ENCODE assay signal across 1 cellular context in the genomic region with DNA sequence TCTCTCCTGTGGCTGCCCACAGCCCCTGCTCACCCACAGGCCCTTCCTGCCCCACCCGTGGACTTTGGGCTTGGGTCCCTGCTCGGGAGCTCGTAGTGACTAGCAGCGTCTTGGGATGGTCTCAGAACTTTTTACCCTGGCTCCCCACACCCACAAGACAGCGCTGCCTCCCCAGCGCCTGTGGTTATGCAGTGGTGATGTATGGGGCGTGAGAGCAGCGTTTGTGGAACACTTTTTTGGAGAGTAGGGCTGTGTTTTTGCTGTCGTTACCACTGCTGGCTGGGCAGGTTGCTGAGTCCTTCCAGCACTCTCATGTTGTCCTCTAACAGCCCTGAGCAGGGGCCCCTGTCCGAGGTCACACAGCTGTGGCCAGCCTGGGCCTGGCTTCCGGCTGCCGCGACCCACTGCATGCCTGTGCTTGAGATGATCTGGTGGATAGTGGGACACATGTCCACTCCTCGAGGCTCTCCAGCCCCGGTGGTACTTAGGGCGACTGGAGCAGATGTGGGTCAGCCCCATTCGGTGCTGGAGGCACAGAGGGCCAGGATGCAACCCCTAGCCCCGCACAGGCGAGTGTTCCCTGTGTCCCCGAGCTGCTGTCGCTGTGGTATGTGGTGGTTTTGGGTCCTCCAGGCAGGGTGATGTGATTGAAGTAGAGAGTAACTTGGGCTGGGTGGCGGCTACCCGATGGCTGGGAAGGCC.
A peak's percentile ranks its signal among the peaks of the same experiment; 100 is the strongest.
TF ChIP-seq lines count a peak whose summit lies in the region.

No MANE protein-coding gene starts in this region.

TF ChIP-seq in HepG2, 621 proteins besides CTCF, POLR2A, EP300 and RAD21 (continued from another document and continues in another):
- TF ChIP-seq IRF2 (CRISPR knock-in tag; IDR thresholded peaks at IDR 0.05), result peak; percentile 38; the same call in 1 of the 2 replicates
- peak; percentile 39; the same call in 1 of the 2 replicates for TF ChIP-seq FOXA3 (CRISPR knock-in tag; IDR thresholded peaks at IDR 0.05)
- no peak for TF ChIP-seq PAWR (CRISPR knock-in tag; IDR thresholded peaks at IDR 0.05; ENCODE audit: borderline replicate concordance)
- no peak for TF ChIP-seq ZNF24 (IDR thresholded peaks at IDR 0.05)
- peak; percentile 78; the same call in 1 of the 2 replicates for TF ChIP-seq TP53 (CRISPR knock-in tag; conservative IDR thresholded peaks at IDR 0.05)
- no peak for TF ChIP-seq ZZZ3 (CRISPR knock-in tag; IDR thresholded peaks at IDR 0.05; ENCODE audit: borderline replicate concordance)
- no peak for TF ChIP-seq GABPA (IDR thresholded peaks at IDR 0.05; ENCODE audit: low read depth, low read length)
- peak; percentile 69 for TF ChIP-seq GABPA (CRISPR knock-in tag; IDR thresholded peaks at IDR 0.05; ENCODE audit: low read depth)
- peak; percentile 89 for TF ChIP-seq GABPB1 (CRISPR knock-in tag; IDR thresholded peaks at IDR 0.05)
- TF ChIP-seq ZBTB38 (CRISPR knock-in tag; IDR thresholded peaks at IDR 0.05), result no peak; the same call in 1 of the 2 replicates
- TF ChIP-seq ZNF782 (CRISPR knock-in tag; IDR thresholded peaks at IDR 0.05; ENCODE audit: borderline replicate concordance), result peak; percentile 66; the same call in 1 of the 2 replicates
- TF ChIP-seq, protein P1, sequence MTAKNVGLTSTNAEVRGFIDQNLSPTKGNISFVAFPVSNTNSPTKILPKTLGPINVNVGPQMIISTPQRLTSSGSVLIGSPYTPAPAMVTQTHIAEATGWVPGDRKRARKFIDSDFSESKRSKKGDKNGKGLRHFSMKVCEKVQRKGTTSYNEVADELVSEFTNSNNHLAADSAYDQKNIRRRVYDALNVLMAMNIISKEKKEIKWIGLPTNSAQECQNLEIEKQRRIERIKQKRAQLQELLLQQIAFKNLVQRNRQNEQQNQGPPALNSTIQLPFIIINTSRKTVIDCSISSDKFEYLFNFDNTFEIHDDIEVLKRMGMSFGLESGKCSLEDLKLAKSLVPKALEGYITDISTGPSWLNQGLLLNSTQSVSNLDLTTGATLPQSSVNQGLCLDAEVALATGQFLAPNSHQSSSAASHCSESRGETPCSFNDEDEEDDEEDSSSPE (CRISPR knock-in tag; IDR thresholded peaks at IDR 0.05), result peak; percentile 59
- 0 out of 2 replicates have a peak, but pooled peaks have one; percentile 34 for TF ChIP-seq NCOA1 (CRISPR knock-in tag; IDR thresholded peaks at IDR 0.05)
- TF ChIP-seq ZNF557 (CRISPR knock-in tag; IDR thresholded peaks at IDR 0.05), result 0 out of 2 replicates have a peak, but pooled peaks have one; percentile 59
- TF ChIP-seq CCAR2 (optimal IDR thresholded peaks at IDR 0.05; ENCODE audit: low read depth, low read length), result no peak
- no peak for TF ChIP-seq U2AF2 (IDR thresholded peaks at IDR 0.05; ENCODE audit: low read depth, low read length)
- TF ChIP-seq, protein P2, sequence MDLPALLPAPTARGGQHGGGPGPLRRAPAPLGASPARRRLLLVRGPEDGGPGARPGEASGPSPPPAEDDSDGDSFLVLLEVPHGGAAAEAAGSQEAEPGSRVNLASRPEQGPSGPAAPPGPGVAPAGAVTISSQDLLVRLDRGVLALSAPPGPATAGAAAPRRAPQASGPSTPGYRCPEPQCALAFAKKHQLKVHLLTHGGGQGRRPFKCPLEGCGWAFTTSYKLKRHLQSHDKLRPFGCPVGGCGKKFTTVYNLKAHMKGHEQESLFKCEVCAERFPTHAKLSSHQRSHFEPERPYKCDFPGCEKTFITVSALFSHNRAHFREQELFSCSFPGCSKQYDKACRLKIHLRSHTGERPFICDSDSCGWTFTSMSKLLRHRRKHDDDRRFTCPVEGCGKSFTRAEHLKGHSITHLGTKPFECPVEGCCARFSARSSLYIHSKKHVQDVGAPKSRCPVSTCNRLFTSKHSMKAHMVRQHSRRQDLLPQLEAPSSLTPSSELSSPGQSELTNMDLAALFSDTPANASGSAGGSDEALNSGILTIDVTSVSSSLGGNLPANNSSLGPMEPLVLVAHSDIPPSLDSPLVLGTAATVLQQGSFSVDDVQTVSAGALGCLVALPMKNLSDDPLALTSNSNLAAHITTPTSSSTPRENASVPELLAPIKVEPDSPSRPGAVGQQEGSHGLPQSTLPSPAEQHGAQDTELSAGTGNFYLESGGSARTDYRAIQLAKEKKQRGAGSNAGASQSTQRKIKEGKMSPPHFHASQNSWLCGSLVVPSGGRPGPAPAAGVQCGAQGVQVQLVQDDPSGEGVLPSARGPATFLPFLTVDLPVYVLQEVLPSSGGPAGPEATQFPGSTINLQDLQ (CRISPR knock-in tag; IDR thresholded peaks at IDR 0.05), result peak; percentile 57; the same call in 1 of the 2 replicates
- TF ChIP-seq ZNF563 (CRISPR knock-in tag; IDR thresholded peaks at IDR 0.05), result 0 out of 2 replicates have a peak, but pooled peaks have one; percentile 30
- TF ChIP-seq, protein P3, sequence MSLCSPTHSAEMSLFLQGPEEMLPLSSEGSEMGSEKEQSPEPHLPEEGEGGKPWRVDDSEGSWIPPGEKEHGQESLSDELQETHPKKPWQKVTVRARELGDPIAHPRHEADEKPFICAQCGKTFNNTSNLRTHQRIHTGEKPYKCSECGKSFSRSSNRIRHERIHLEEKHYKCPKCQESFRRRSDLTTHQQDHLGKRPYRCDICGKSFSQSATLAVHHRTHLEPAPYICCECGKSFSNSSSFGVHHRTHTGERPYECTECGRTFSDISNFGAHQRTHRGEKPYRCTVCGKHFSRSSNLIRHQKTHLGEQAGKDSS (CRISPR knock-in tag; IDR thresholded peaks at IDR 0.05; ENCODE audit: borderline replicate concordance, low read depth), result no peak
- no peak for TF ChIP-seq ATF7-NPFF (CRISPR knock-in tag; IDR thresholded peaks at IDR 0.05; ENCODE audit: low read depth)
- TF ChIP-seq, protein P4, sequence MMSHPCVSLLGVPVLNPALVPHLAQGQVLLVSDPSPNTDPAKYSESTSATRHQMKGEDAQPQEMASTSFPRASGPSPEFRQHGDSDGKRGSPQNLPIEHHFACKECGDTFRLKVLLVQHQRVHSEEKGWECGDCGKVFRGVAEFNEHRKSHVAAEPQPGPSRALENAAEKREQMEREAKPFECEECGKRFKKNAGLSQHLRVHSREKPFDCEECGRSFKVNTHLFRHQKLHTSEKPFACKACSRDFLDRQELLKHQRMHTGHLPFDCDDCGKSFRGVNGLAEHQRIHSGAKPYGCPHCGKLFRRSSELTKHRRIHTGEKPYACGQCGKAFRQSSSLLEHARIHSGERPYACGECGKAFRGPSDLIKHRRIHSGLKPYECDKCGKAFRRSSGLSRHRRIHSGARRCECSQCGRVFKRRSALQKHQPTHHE (CRISPR knock-in tag; IDR thresholded peaks at IDR 0.05; ENCODE audit: borderline replicate concordance), result peak; percentile 87; the same call in 1 of the 2 replicates
- TF ChIP-seq MAF1 (CRISPR knock-in tag; IDR thresholded peaks at IDR 0.05; ENCODE audit: borderline replicate concordance), result 0 out of 2 replicates have a peak, but pooled peaks have one; percentile 55
- no peak for TF ChIP-seq NFIB (CRISPR knock-in tag; IDR thresholded peaks at IDR 0.05; ENCODE audit: borderline replicate concordance)
- peak; percentile 63 for TF ChIP-seq ZNF781 (CRISPR knock-in tag; IDR thresholded peaks at IDR 0.05; ENCODE audit: borderline replicate concordance, not compliant biosample characterization)
- no peak for TF ChIP-seq PRPF4 (IDR thresholded peaks at IDR 0.05; ENCODE audit: low read depth, low read length, poor library complexity, severe bottlenecking)
- TF ChIP-seq MEIS2 (CRISPR knock-in tag; IDR thresholded peaks at IDR 0.05), result 0 out of 2 replicates have a peak, but pooled peaks have one; percentile 37
- TF ChIP-seq MXD4 (CRISPR knock-in tag; IDR thresholded peaks at IDR 0.05), result peak; percentile 55; the same call in 1 of the 2 replicates
- no peak for TF ChIP-seq JUNB (CRISPR knock-in tag; IDR thresholded peaks at IDR 0.05; ENCODE audit: borderline replicate concordance)
- TF ChIP-seq, protein P5, sequence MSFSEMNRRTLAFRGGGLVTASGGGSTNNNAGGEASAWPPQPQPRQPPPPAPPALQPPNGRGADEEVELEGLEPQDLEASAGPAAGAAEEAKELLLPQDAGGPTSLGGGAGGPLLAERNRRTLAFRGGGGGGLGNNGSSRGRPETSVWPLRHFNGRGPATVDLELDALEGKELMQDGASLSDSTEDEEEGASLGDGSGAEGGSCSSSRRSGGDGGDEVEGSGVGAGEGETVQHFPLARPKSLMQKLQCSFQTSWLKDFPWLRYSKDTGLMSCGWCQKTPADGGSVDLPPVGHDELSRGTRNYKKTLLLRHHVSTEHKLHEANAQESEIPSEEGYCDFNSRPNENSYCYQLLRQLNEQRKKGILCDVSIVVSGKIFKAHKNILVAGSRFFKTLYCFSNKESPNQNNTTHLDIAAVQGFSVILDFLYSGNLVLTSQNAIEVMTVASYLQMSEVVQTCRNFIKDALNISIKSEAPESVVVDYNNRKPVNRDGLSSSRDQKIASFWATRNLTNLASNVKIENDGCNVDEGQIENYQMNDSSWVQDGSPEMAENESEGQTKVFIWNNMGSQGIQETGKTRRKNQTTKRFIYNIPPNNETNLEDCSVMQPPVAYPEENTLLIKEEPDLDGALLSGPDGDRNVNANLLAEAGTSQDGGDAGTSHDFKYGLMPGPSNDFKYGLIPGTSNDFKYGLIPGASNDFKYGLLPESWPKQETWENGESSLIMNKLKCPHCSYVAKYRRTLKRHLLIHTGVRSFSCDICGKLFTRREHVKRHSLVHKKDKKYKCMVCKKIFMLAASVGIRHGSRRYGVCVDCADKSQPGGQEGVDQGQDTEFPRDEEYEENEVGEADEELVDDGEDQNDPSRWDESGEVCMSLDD (CRISPR knock-in tag; IDR thresholded peaks at IDR 0.05; ENCODE audit: borderline replicate concordance), result no peak; the same call in 1 of the 2 replicates
- peak; percentile 35; the same call in 1 of the 2 replicates for TF ChIP-seq HNF4G (IDR thresholded peaks at IDR 0.05; ENCODE audit: borderline replicate concordance, low read depth, low read length)
- no peak for TF ChIP-seq HNF4G (CRISPR knock-in tag; IDR thresholded peaks at IDR 0.05; ENCODE audit: borderline replicate concordance, low read depth)
- TF ChIP-seq, protein P6, sequence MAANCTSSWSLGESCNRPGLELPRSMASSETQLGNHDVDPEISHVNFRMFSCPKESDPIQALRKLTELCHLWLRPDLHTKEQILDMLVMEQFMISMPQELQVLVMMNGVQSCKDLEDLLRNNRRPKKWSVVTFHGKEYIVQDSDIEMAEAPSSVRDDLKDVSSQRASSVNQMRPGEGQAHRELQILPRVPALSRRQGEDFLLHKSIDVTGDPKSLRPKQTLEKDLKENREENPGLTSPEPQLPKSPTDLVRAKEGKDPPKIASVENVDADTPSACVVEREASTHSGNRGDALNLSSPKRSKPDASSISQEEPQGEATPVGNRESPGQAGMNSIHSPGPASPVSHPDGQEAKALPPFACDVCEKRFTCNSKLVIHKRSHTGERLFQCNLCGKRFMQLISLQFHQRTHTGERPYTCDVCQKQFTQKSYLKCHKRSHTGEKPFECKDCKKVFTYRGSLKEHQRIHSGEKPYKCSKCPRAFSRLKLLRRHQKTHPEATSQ (CRISPR knock-in tag; IDR thresholded peaks at IDR 0.05; ENCODE audit: borderline replicate concordance), result no peak
- no peak for TF ChIP-seq STAT5B (CRISPR knock-in tag; IDR thresholded peaks at IDR 0.05)
- TF ChIP-seq ZNF546 (CRISPR knock-in tag; conservative IDR thresholded peaks at IDR 0.05), result peak; percentile 89
- no peak for TF ChIP-seq KAT7 (CRISPR knock-in tag; IDR thresholded peaks at IDR 0.05; ENCODE audit: borderline replicate concordance)
- TF ChIP-seq, protein P7, sequence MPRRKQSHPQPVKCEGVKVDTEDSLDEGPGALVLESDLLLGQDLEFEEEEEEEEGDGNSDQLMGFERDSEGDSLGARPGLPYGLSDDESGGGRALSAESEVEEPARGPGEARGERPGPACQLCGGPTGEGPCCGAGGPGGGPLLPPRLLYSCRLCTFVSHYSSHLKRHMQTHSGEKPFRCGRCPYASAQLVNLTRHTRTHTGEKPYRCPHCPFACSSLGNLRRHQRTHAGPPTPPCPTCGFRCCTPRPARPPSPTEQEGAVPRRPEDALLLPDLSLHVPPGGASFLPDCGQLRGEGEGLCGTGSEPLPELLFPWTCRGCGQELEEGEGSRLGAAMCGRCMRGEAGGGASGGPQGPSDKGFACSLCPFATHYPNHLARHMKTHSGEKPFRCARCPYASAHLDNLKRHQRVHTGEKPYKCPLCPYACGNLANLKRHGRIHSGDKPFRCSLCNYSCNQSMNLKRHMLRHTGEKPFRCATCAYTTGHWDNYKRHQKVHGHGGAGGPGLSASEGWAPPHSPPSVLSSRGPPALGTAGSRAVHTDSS (CRISPR knock-in tag; conservative IDR thresholded peaks at IDR 0.05), result 0 out of 2 replicates have a peak, but pooled peaks have one; percentile 71
- TF ChIP-seq, protein P8, sequence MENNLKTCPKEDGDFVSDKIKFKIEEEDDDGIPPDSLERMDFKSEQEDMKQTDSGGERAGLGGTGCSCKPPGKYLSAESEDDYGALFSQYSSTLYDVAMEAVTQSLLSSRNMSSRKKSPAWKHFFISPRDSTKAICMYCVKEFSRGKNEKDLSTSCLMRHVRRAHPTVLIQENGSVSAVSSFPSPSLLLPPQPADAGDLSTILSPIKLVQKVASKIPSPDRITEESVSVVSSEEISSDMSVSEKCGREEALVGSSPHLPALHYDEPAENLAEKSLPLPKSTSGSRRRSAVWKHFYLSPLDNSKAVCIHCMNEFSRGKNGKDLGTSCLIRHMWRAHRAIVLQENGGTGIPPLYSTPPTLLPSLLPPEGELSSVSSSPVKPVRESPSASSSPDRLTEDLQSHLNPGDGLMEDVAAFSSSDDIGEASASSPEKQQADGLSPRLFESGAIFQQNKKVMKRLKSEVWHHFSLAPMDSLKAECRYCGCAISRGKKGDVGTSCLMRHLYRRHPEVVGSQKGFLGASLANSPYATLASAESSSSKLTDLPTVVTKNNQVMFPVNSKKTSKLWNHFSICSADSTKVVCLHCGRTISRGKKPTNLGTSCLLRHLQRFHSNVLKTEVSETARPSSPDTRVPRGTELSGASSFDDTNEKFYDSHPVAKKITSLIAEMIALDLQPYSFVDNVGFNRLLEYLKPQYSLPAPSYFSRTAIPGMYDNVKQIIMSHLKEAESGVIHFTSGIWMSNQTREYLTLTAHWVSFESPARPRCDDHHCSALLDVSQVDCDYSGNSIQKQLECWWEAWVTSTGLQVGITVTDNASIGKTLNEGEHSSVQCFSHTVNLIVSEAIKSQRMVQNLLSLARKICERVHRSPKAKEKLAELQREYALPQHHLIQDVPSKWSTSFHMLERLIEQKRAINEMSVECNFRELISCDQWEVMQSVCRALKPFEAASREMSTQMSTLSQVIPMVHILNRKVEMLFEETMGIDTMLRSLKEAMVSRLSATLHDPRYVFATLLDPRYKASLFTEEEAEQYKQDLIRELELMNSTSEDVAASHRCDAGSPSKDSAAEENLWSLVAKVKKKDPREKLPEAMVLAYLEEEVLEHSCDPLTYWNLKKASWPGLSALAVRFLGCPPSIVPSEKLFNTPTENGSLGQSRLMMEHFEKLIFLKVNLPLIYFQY (CRISPR knock-in tag; IDR thresholded peaks at IDR 0.05; ENCODE audit: borderline replicate concordance), result no peak
- TF ChIP-seq ZNF343 (CRISPR knock-in tag; IDR thresholded peaks at IDR 0.05), result peak; percentile 79; the same call in 1 of the 2 replicates
- TF ChIP-seq, protein P9, sequence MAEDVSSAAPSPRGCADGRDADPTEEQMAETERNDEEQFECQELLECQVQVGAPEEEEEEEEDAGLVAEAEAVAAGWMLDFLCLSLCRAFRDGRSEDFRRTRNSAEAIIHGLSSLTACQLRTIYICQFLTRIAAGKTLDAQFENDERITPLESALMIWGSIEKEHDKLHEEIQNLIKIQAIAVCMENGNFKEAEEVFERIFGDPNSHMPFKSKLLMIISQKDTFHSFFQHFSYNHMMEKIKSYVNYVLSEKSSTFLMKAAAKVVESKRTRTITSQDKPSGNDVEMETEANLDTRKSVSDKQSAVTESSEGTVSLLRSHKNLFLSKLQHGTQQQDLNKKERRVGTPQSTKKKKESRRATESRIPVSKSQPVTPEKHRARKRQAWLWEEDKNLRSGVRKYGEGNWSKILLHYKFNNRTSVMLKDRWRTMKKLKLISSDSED (CRISPR knock-in tag; IDR thresholded peaks at IDR 0.05), result no peak
- no peak for TF ChIP-seq RELA (CRISPR knock-in tag; IDR thresholded peaks at IDR 0.05)
